27 cellular contexts compared by ENCODE assay signal in the genomic region with DNA sequence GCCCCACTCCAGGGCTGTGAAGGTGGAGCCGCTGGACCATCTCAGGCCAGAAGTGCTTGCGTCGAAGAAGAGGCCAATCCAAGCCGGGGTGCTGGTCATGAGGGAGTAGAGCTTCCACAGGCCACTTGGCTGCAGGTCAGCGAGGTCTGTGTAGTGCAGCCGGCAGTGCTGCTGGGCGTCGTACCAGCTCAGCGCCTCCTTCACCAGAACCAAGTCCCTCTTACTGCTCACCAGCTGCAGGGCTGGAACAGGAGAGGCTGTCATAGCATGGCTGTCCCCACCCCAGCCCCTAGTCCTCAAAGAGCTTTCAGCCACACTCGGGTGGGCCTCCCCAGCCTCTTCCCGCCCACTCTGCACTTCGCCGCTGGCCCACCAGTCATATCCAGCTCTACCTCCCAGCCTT. TPM values are rescaled to one million over a fixed set of nuclear protein-coding genes. Genes with fewer than 3 reads are reported as not detected.
"Had no signal": no experiment of that assay in that cellular context is flagged by ENCODE, and none has a peak within 500 bp of the region (broad histone marks: within the 10 kb centered on the region; RNA-seq: fewer than 3 reads in every experiment).

No MANE protein-coding gene starts in this region.

- H3K4me1 Mint-ChIP-seq: activated B cell treated with CpG ODN at 0.5 μM for 24 hours; activated CD4-positive, alpha-beta T cell treated with anti-CD3 and anti-CD28 coated beads for 36 hours; activated naive CD4-positive, alpha-beta T cell treated with anti-CD3 and anti-CD28 coated beads, Interleukin-2, amount 10 ng/mL, durations not matched to agents 7 days and 5 days; activated naive CD8-positive, alpha-beta T cell treated with anti-CD3 and anti-CD28 coated beads, Interleukin-2, amount 50 U/mL, for 24 hours had no signal

- H3K9me3 ChIP-seq: testis had no signal

- ATAC-seq: activated CD4-positive, alpha-beta T cell treated with anti-CD3 and anti-CD28 coated beads for 36 hours; activated naive CD8-positive, alpha-beta T cell treated with anti-CD3 and anti-CD28 coated beads, Interleukin-2, amount 50 U/mL, for 24 hours; foreskin keratinocyte had no signal

- H3K4me3 Mint-ChIP-seq: activated B cell treated with CpG ODN at 0.5 μM for 24 hours; activated CD4-positive, alpha-beta T cell treated with anti-CD3 and anti-CD28 coated beads for 36 hours; activated naive CD4-positive, alpha-beta T cell treated with anti-CD3 and anti-CD28 coated beads, Interleukin-2, amount 10 ng/mL, durations not matched to agents 7 days and 5 days; activated naive CD8-positive, alpha-beta T cell treated with anti-CD3 and anti-CD28 coated beads, Interleukin-2, amount 50 U/mL, for 24 hours; activated T-cell treated with anti-CD3 and anti-CD28 coated beads, Interleukin-2, amount 50 U/mL, for 24 hours; T-helper 1 cell treated with Interleukin-12 subunit alpha and Interleukin-12 subunit beta and Interleukin-4 antibody, amounts not matched to agents 30 μg/mL and 1 μg/mL, for 36 hours; type B pancreatic cell had no signal

- DNase-seq: activated B cell treated with CpG ODN at 0.5 μM for 24 hours; activated CD4-positive, alpha-beta T cell treated with anti-CD3 and anti-CD28 coated beads for 36 hours; activated CD4-positive, alpha-beta T cell treated with anti-CD3 and anti-CD28 coated beads, Interleukin-2, amount 50 U/mL, for 4 hours; activated CD8-positive, alpha-beta memory T cell treated with anti-CD3 and anti-CD28 coated beads for 24 hours; activated CD8-positive, alpha-beta memory T cell treated with anti-CD3 and anti-CD28 coated beads, Interleukin-2, amount 50 U/mL, for 4 hours; activated naive CD4-positive, alpha-beta T cell treated with anti-CD3 and anti-CD28 coated beads, Interleukin-2, amount 10 ng/mL, durations not matched to agents 7 days and 5 days; activated naive CD8-positive, alpha-beta T cell treated with anti-CD3 and anti-CD28 coated beads, Interleukin-2, amount 50 U/mL, for 24 hours; activated T-cell treated with anti-CD3 and anti-CD28 coated beads, Interleukin-2, amount 50 U/mL, for 24 hours; cortex of kidney; foreskin keratinocyte; kidney glomerular epithelial cell; occipital lobe; stimulated activated CD4-positive, alpha-beta T cell treated with anti-CD3 and anti-CD28 coated beads, Interleukin-2, amount 100 ng/mL, for 48 hours; stimulated activated CD8-positive, alpha-beta memory T cell treated with anti-CD3 and anti-CD28 coated beads, Interleukin-4, amount 100 ng/mL, for 48 hours; stimulated activated naive CD4-positive, alpha-beta T cell; T1000; testis had no signal

- H3K4me3 ChIP-seq: hepatocyte, testis had no signal

- H3K27ac ChIP-seq: foreskin keratinocyte, hepatocyte, testis had no signal

- H3K27me3 ChIP-seq: foreskin keratinocyte, hepatocyte, testis had no signal

- H3K36me3 Mint-ChIP-seq: activated naive CD4-positive, alpha-beta T cell treated with anti-CD3 and anti-CD28 coated beads, Interleukin-2, amount 10 ng/mL, durations not matched to agents 7 days and 5 days; type B pancreatic cell had no signal

- H3K4me1 ChIP-seq: foreskin keratinocyte, testis had no signal

- H3K9me3 Mint-ChIP-seq: activated B cell treated with CpG ODN at 0.5 μM for 24 hours; activated naive CD4-positive, alpha-beta T cell treated with anti-CD3 and anti-CD28 coated beads, Interleukin-2, amount 10 ng/mL, durations not matched to agents 7 days and 5 days; activated naive CD8-positive, alpha-beta T cell treated with anti-CD3 and anti-CD28 coated beads, Interleukin-2, amount 50 U/mL, for 24 hours; activated T-cell treated with anti-CD3 and anti-CD28 coated beads, Interleukin-2, amount 50 U/mL, for 24 hours; activated T-helper 2 cell treated with anti-CD3 and anti-CD28 coated beads, Interferon-gamma antibody, Interleukin-2, Interleukin-4, amounts not matched to agents 10 μg/mL and 5 μg/mL and 100 μg/mL, durations not matched to agents 14 hours and 24 hours and 36 hours; T-helper 1 cell treated with Interleukin-12 subunit alpha and Interleukin-12 subunit beta and Interleukin-4 antibody, amounts not matched to agents 30 μg/mL and 1 μg/mL, for 36 hours; type B pancreatic cell had no signal

- H3K27ac Mint-ChIP-seq: activated B cell treated with CpG ODN at 0.5 μM for 24 hours; activated CD4-positive, alpha-beta T cell treated with anti-CD3 and anti-CD28 coated beads for 36 hours; activated naive CD4-positive, alpha-beta T cell treated with anti-CD3 and anti-CD28 coated beads, Interleukin-2, amount 10 ng/mL, durations not matched to agents 7 days and 5 days; activated naive CD8-positive, alpha-beta T cell treated with anti-CD3 and anti-CD28 coated beads, Interleukin-2, amount 50 U/mL, for 24 hours; activated T-cell treated with anti-CD3 and anti-CD28 coated beads, Interleukin-2, amount 50 U/mL, for 24 hours; activated T-helper 2 cell treated with anti-CD3 and anti-CD28 coated beads, Interferon-gamma antibody, Interleukin-2, Interleukin-4, amounts not matched to agents 10 μg/mL and 5 μg/mL and 100 μg/mL, durations not matched to agents 14 hours and 24 hours and 36 hours; T-helper 1 cell treated with Interleukin-12 subunit alpha and Interleukin-12 subunit beta and Interleukin-4 antibody, amounts not matched to agents 30 μg/mL and 1 μg/mL, for 36 hours; type B pancreatic cell had no signal

RNA-seq across cellular contexts. Expression of a gene that starts 2.2 kb away (rescaled TPM):
- total RNA-seq: activated CD4-positive, alpha-beta T cell treated with anti-CD3 and anti-CD28 coated beads for 36 hours; activated T-helper 2 cell treated with anti-CD3 and anti-CD28 coated beads, Interferon-gamma antibody, Interleukin-2, Interleukin-4, amounts not matched to agents 10 μg/mL and 5 μg/mL and 100 μg/mL, durations not matched to agents 14 hours and 24 hours and 36 hours; cerebellum; foreskin keratinocyte; glomerular endothelial cell; hepatocyte; myocyte; occipital lobe had no signal
- polyA plus RNA-seq: esophagus, foreskin keratinocyte, hepatocyte, liver had no signal

RNA-seq across cellular contexts. Expression of a gene that starts 18.3 kb away (rescaled TPM):
- total RNA-seq: activated B cell treated with CpG ODN at 0.5 μM for 24 hours; activated CD4-positive, alpha-beta T cell treated with anti-CD3 and anti-CD28 coated beads for 36 hours; activated T-helper 2 cell treated with anti-CD3 and anti-CD28 coated beads, Interferon-gamma antibody, Interleukin-2, Interleukin-4, amounts not matched to agents 10 μg/mL and 5 μg/mL and 100 μg/mL, durations not matched to agents 14 hours and 24 hours and 36 hours; cerebellum; foreskin keratinocyte; glomerular endothelial cell; hepatocyte; liver; myocyte; occipital lobe had no signal
- polyA plus RNA-seq: foreskin keratinocyte, hepatocyte, liver, neural cell had no signal
